In the genomic region with DNA sequence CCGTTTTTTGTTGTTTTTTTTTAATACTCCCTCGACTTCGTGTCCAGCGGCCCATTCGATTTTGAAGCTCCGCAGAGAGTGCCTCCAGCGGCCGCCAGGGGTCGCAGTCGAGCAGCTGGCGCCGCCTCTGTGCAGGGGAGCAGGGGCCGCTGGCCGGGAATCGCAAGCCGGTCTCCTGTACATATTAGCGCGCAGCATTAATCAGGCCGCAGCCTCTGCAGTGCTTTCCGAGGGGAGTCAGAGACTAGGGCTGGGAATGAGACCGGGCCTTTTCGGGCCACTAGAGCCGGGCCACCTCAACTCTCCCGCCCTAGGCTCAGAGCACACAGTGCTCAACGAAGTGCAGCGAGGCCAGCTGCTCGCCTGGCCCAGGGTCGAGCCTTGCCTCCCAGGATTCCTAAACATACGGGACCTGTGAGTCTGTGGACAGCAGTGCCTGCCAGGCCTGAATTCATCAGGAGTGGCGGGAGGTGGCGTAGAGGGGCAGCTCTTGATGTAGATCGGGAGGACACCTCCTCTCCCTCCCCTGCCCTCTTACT, we compare ENCODE assay signal across 9 cellular contexts.
DNase-seq lines count a peak whose midpoint lies in the region; ATAC-seq and TF ChIP-seq lines count a peak whose summit lies in the region.
"Had no signal": no experiment of that assay in that cellular context is flagged by ENCODE, and none has a peak within 500 bp of the region (broad histone marks: within the 10 kb centered on the region; RNA-seq: fewer than 3 reads in every experiment).

No MANE protein-coding gene starts in this region.

- TF ChIP-seq POLR2A in esophagus squamous epithelium (IDR thresholded peaks at IDR 0.05) = no peak

- peak overlapping the region in 1 of 4 donors; percentile 47 for H3K4me3 ChIP-seq in esophagus squamous epithelium
- H3K4me3 ChIP-seq: skin epidermis had no signal

- H3K27ac ChIP-seq in esophagus squamous epithelium = no peak overlapping the region
- H3K27ac ChIP-seq: skin epidermis had no signal

- peaks cover 0 to 9% (median 7%) of the 10 kb centered on the region in 3 donors for H3K4me1 ChIP-seq in esophagus squamous epithelium

- DNase-seq in NCI-H1436 (lab: John Stamatoyannopoulos, UW) (peak; percentile 8), NCI-H1436 treated with DMSO at 0.1 percent for 48 hours (lab: John Stamatoyannopoulos, UW) (no peak), NCI-H82 treated with DMSO at 0.1 percent for 48 hours (lab: John Stamatoyannopoulos, UW; ENCODE audit: unreplicated experiment) (peak; percentile 16), activated T-cell treated with anti-CD3 and anti-CD28 coated beads for 48 hours (ENCODE audit: low read depth) (peak; percentile 66), esophagus squamous epithelium (lab: John Stamatoyannopoulos, UW) (no peak), natural killer cell (peak; percentile 60)
- DNase-seq in stimulated activated CD8-positive, alpha-beta memory T cell treated with anti-CD3 and anti-CD28 coated beads, Interleukin-7, amount 100 ng/mL, for 48 hours (ENCODE audit: extremely low read depth in 1 of 2, low read depth in 1 of 2) = peak; percentile 22 to 40

- TF ChIP-seq CTCF in esophagus squamous epithelium (IDR thresholded peaks at IDR 0.05) (peak; percentile 77 to 99 (median 92)), natural killer cell (IDR thresholded peaks at IDR 0.05) (peak; percentile 94)

- no peaks in the 10 kb centered on the region for H3K36me3 Mint-ChIP-seq in natural killer cell

- H3K4me3 Mint-ChIP-seq in natural killer cell = no peak overlapping the region

- H3K27me3 Mint-ChIP-seq in natural killer cell (ENCODE audit: low read depth in 2 of 2) = peaks cover 29 to 33% of the 10 kb centered on the region in 2 donors

- H3K4me1 Mint-ChIP-seq in natural killer cell = peaks cover 5 to 6% of the 10 kb centered on the region in 2 donors

- peak; percentile 81 for ATAC-seq in HG03108 (IDR thresholded peaks at IDR 0.05; ENCODE audit: unreplicated experiment)
- ATAC-seq in natural killer cell = peak; percentile 80 to 96 (median 86)

- H3K9me3 ChIP-seq in esophagus squamous epithelium = no peaks in the 10 kb centered on the region

- intact Hi-C loops in esophagus squamous epithelium (cut with DNase I) = loop anchor here (10.0 kb wide), 2 partner anchors 256 to 386 kb away; no protein-coding TSS in a partner anchor
- intact Hi-C loops in natural killer cell (cut with micrococcal nuclease) = no loop called here

- peaks cover 0 to 46% (median 0%) of the 10 kb centered on the region in 4 donors for H3K27me3 ChIP-seq in esophagus squamous epithelium

- WGBS in esophagus squamous epithelium, 2 donors = 17 to 37% methylated on average over 10 to 25 of the region's 32 CpGs

- H3K27ac Mint-ChIP-seq in natural killer cell = no peak overlapping the region

- no peaks in the 10 kb centered on the region for H3K36me3 ChIP-seq in esophagus squamous epithelium

- H3K9me3 Mint-ChIP-seq in natural killer cell = no peaks in the 10 kb centered on the region

Comparison
In these comparisons a context has a peak if more than half of its experiments do, and no peak if none do; other contexts are left out.
1. DNase-seq: peak in NCI-H1436 (single experiment), NCI-H82 treated with DMSO at 0.1 percent for 48 hours (single experiment), activated T-cell treated with anti-CD3 and anti-CD28 coated beads for 48 hours (single experiment), natural killer cell (single experiment) and stimulated activated CD8-positive, alpha-beta memory T cell treated with anti-CD3 and anti-CD28 coated beads, Interleukin-7, amount 100 ng/mL, for 48 hours (2 of 2); none in NCI-H1436 treated with DMSO at 0.1 percent for 48 hours (single experiment) and esophagus squamous epithelium (single experiment).